13 cellular contexts compared by ENCODE assay signal in genomic region chr1:111622166-111622565, GRCh38. TPM values are rescaled to one million over a fixed set of nuclear protein-coding genes. Genes with fewer than 3 reads are reported as not detected.
DNase-seq lines count a peak whose midpoint lies in the region; ATAC-seq and TF ChIP-seq lines count a peak whose summit lies in the region.
"Had no signal": no experiment of that assay in that cellular context is flagged by ENCODE, and none has a peak within 500 bp of the region (broad histone marks: within the 10 kb centered on the region; RNA-seq: fewer than 3 reads in every experiment).

No MANE protein-coding gene starts in this region.

- H3K4me1 Mint-ChIP-seq in activated naive CD8-positive, alpha-beta T cell treated with anti-CD3 and anti-CD28 coated beads, Interleukin-2, amount 10 ng/mL, durations not matched to agents 7 days and 5 days = peaks cover 56% of the 10 kb centered on the region
- H3K4me1 Mint-ChIP-seq in natural killer cell (peaks cover 62 to 65% of the 10 kb centered on the region in 2 donors), Calu3 (ENCODE audit: low read depth, unreplicated experiment) (peaks cover 29% of the 10 kb centered on the region)

- no TSS peak for BruUV-seq in Calu3 (replicated peaks; lab: Mats Ljungman, UMichigan)

- no peaks in the 10 kb centered on the region for H3K27me3 ChIP-seq in ACC112 (ENCODE audit: insufficient read depth, low read length)
- H3K27me3 ChIP-seq: ovary had no signal

- H3K4me1 ChIP-seq in ACC112 (ENCODE audit: control insufficient read depth, insufficient read depth, low read length, unreplicated experiment) = peaks cover 16% of the 10 kb centered on the region

- H2AFZ ChIP-seq in ACC112 (ENCODE audit: low read length, unreplicated experiment) = no peak overlapping the region

- ATAC-seq in activated naive CD8-positive, alpha-beta T cell treated with anti-CD3 and anti-CD28 coated beads, Interleukin-2, amount 10 ng/mL, durations not matched to agents 7 days and 5 days (ENCODE audit: low read depth) = no peak
- ATAC-seq in natural killer cell = no peak
- ATAC-seq in HG02885 (IDR thresholded peaks at IDR 0.05; ENCODE audit: poor library complexity, unreplicated experiment) = no peak

- no peaks in the 10 kb centered on the region for H3K27me3 Mint-ChIP-seq in activated naive CD8-positive, alpha-beta T cell treated with anti-CD3 and anti-CD28 coated beads, Interleukin-2, amount 10 ng/mL, durations not matched to agents 7 days and 5 days
- H3K27me3 Mint-ChIP-seq in natural killer cell (ENCODE audit: low read depth in 2 of 2) (no peaks in the 10 kb centered on the region), Calu3 (ENCODE audit: unreplicated experiment) (no peaks in the 10 kb centered on the region)

- no peak overlapping the region for H3K27ac ChIP-seq in ACC112 (ENCODE audit: low read depth, low read length)
- H3K27ac ChIP-seq: C4-2B, epithelial cell of prostate, ovary had no signal

- intact Hi-C loops in natural killer cell (cut with micrococcal nuclease) (loop anchor here (5.0 kb wide), 1 partner anchor 40 kb away; no protein-coding TSS in a partner anchor), Calu3 (cut with micrococcal nuclease; ENCODE audit: unreplicated experiment) (no loop called here)

- H3K4me3 ChIP-seq in ACC112 (ENCODE audit: low read depth, low read length) = 0 out of 2 replicates have a peak overlapping the region, but pooled peaks have one; percentile 95
- H3K4me3 ChIP-seq in GM12864 (ENCODE audit: low read depth, low read length) = peak overlapping the region; percentile 94
- H3K4me3 ChIP-seq: ovary had no signal

- POLR2A ChIA-PET in activated naive CD8-positive, alpha-beta T cell treated with anti-CD3 and anti-CD28 coated beads, Interleukin-2, amount 10 ng/mL, durations not matched to agents 7 days and 5 days (lab: Charles Lee) = interaction anchor here (0.9 to 3.4 kb wide), 4 partner anchors 18 to 31 kb away, joined by 3 to 13 read pairs (median 4); no protein-coding TSS in a partner anchor

- TF ChIP-seq CTCF in GM12864 (IDR thresholded peaks at IDR 0.05; ENCODE audit: low read depth, low read length, missing control alignments) (no peak), natural killer cell (IDR thresholded peaks at IDR 0.05) (no peak), Calu3 (IDR thresholded peaks at IDR 0.05; ENCODE audit: unreplicated experiment) (no peak)

- no peaks in the 10 kb centered on the region for H3K36me3 ChIP-seq in ACC112 (ENCODE audit: insufficient read depth, low read length)
- H3K36me3 ChIP-seq: ovary had no signal

- H3K9me3 Mint-ChIP-seq in activated naive CD8-positive, alpha-beta T cell treated with anti-CD3 and anti-CD28 coated beads, Interleukin-2, amount 10 ng/mL, durations not matched to agents 7 days and 5 days = peaks cover 2% of the 10 kb centered on the region
- H3K9me3 Mint-ChIP-seq in natural killer cell (no peaks in the 10 kb centered on the region), Calu3 (ENCODE audit: low read depth, unreplicated experiment) (no peaks in the 10 kb centered on the region)

- H3K4me3 Mint-ChIP-seq in activated naive CD8-positive, alpha-beta T cell treated with anti-CD3 and anti-CD28 coated beads, Interleukin-2, amount 10 ng/mL, durations not matched to agents 7 days and 5 days = peak overlapping the region; percentile 99
- H3K4me3 Mint-ChIP-seq in natural killer cell (peak overlapping the region; percentile 92), Calu3 (ENCODE audit: low read depth, unreplicated experiment) (no peak overlapping the region)

- peaks cover 16% of the 10 kb centered on the region for H3K36me3 Mint-ChIP-seq in activated naive CD8-positive, alpha-beta T cell treated with anti-CD3 and anti-CD28 coated beads, Interleukin-2, amount 10 ng/mL, durations not matched to agents 7 days and 5 days
- H3K36me3 Mint-ChIP-seq in natural killer cell (no peaks in the 10 kb centered on the region), Calu3 (ENCODE audit: insufficient read depth, unreplicated experiment) (peaks cover 13% of the 10 kb centered on the region)

- DNase-seq in GM12864 (ENCODE audit: low read depth) = no peak
- DNase-seq in activated naive CD8-positive, alpha-beta T cell treated with anti-CD3 and anti-CD28 coated beads, Interleukin-2, amount 10 ng/mL, durations not matched to agents 7 days and 5 days = no peak
- no peak for DNase-seq in natural killer cell
- DNase-seq in Calu3 = no peak
- DNase-seq in hepatic stellate cell (ENCODE audit: low spot score) = no peak
- DNase-seq in GOT3 (lab: John Stamatoyannopoulos, UW) = no peak
- DNase-seq: amniotic stem cell, NCI-H2081, ovary had no signal

- peak overlapping the region; percentile 61 for H3K27ac Mint-ChIP-seq in activated naive CD8-positive, alpha-beta T cell treated with anti-CD3 and anti-CD28 coated beads, Interleukin-2, amount 10 ng/mL, durations not matched to agents 7 days and 5 days
- H3K27ac Mint-ChIP-seq in natural killer cell (peak overlapping the region; percentile 84 to 95), Calu3 (ENCODE audit: unreplicated experiment) (no peak overlapping the region)

- CTCF ChIA-PET in Calu3 (lab: Charles Lee) = no interaction called here

- H3K79me2 ChIP-seq in ACC112 (ENCODE audit: control insufficient read depth, insufficient read depth, low read length, unreplicated experiment) = peaks cover 68% of the 10 kb centered on the region

RNA-seq across cellular contexts. Expression of gene RAP1A, which starts 2.6 kb away (rescaled TPM):
- total RNA-seq in activated naive CD8-positive, alpha-beta T cell treated with anti-CD3 and anti-CD28 coated beads, Interleukin-2, amount 10 ng/mL, durations not matched to agents 7 days and 5 days = 100 to 1,000 TPM; 134 to 139 TPM
- total RNA-seq in natural killer cell (100 to 1,000 TPM in 2 of 3 donors, 10 to 100 TPM in 1; 83.7 to 112 (median 104) TPM), Calu3 (2022) (33.2 and 34.6 TPM in 2 replicates)
